In the genomic region with DNA sequence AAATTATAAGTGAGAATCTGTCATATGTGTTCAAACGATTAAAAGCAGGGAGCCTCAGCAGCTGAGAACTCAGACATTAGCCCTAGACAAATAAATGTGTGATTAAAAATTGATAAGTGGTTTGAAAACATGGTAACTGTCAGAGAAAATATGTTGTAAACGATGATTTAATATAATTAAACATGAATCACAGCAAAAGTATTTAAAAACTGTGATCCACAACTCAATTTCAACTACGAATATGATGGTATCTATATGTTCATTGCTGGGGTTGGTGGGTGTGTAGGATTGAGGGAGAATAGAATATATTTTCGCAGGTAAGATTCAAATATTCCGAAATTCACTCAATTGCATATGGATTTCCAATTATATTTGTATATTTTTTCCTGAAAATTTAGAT, we compare ENCODE assay signal across 6 cellular contexts.
"Had no signal": no experiment of that assay in that cellular context is flagged by ENCODE, and none has a peak within 500 bp of the region (broad histone marks: within the 10 kb centered on the region; RNA-seq: fewer than 3 reads in every experiment).

No MANE protein-coding gene starts in this region.

- DNase-seq: IMR-90, KBM-7, KG1 had no signal

- H3K4me3 ChIP-seq: K562 had no signal

- H3K27ac ChIP-seq: HL-60 had no signal

- ATAC-seq: HepG2, K562 had no signal
